9 cellular contexts compared by ENCODE assay signal in the genomic region with DNA sequence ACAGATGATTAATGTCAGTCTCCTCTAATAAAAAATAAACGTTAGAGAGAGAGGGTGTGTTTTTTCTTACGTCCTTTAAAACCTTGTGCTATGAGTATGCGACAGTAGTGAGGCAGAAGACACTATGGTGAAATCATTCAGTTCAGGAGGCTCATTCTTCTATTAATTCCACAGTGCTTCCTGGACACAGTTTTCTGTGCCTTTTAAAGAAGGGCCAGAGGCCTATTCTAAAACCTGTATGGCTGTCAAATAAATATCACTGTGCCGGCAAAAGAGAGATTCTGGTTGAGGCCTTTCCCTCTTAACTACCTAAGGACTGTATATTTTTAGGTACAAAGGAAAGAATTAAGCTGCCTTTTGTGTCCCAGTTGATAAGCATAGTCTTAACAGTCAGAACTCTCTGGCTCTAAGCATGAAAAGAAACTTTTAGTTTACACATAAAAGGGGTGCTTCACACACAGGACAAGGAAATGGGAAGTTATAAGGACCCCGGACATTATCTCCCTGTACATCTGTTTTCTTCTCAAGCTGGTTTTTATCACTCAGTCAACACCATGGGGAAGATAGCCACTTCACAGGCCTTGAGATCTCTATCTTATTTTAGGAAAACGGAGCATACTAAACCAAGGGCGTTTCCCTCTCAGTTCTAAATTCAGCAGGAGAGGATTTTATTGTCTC.
A peak's percentile ranks its signal among the peaks of the same experiment; 100 is the strongest.
DNase-seq lines count a peak whose midpoint lies in the region; ATAC-seq and TF ChIP-seq lines count a peak whose summit lies in the region.
"Had no signal": no experiment of that assay in that cellular context is flagged by ENCODE, and none has a peak within 500 bp of the region (broad histone marks: within the 10 kb centered on the region; RNA-seq: fewer than 3 reads in every experiment).

No MANE protein-coding gene starts in this region.

- no peak overlapping the region for H4K8ac ChIP-seq in trophoblast cell (ENCODE audit: low read depth, low read length)

- H3K27me3 ChIP-seq in GM06990 (replicated peaks; ENCODE audit: control insufficient read depth, insufficient read depth, low read length) (no peaks in the 10 kb centered on the region), trophoblast cell (ENCODE audit: insufficient read depth, low read length) (no peaks in the 10 kb centered on the region)

- peak overlapping the region; percentile 42 for H3K4me3 Mint-ChIP-seq in activated naive CD8-positive, alpha-beta T cell treated with anti-CD3 and anti-CD28 coated beads for 36 hours

- no peak overlapping the region for H3K23ac ChIP-seq in trophoblast cell (ENCODE audit: low read length)

- peaks cover 24% of the 10 kb centered on the region for H3K36me3 Mint-ChIP-seq in activated naive CD8-positive, alpha-beta T cell treated with anti-CD3 and anti-CD28 coated beads for 36 hours

- peak overlapping the region; percentile 96 for H3K27ac Mint-ChIP-seq in activated naive CD8-positive, alpha-beta T cell treated with anti-CD3 and anti-CD28 coated beads for 36 hours

- H3K18ac ChIP-seq in trophoblast cell (ENCODE audit: low read length) = no peak overlapping the region

- no peaks in the 10 kb centered on the region for H3K79me2 ChIP-seq in trophoblast cell (ENCODE audit: control insufficient read depth, insufficient read depth, low read length, poor library complexity)

- H3K14ac ChIP-seq in trophoblast cell (ENCODE audit: low read length) = no peak overlapping the region

- H3K9me3 ChIP-seq in trophoblast cell (ENCODE audit: insufficient read depth, low read depth, low read length) = no peaks in the 10 kb centered on the region

- no peak overlapping the region for H2BK120ac ChIP-seq in trophoblast cell (ENCODE audit: insufficient read depth, low read length, poor library complexity)

- H3K4me1 ChIP-seq in trophoblast cell (ENCODE audit: control insufficient read depth in 1 of 2, insufficient read depth in 2 of 2, low read length in 2 of 2) = no peaks in the 10 kb centered on the region

- ATAC-seq in GM21390 (IDR thresholded peaks at IDR 0.05; ENCODE audit: unreplicated experiment) = peak; percentile 8
- ATAC-seq in HG03342 (IDR thresholded peaks at IDR 0.05; ENCODE audit: unreplicated experiment) = peak; percentile 21

- no peak overlapping the region for H3K4me2 ChIP-seq in trophoblast cell (ENCODE audit: low read length)

- no peak overlapping the region for H3K27ac ChIP-seq in trophoblast cell (ENCODE audit: low read depth, low read length)

- DNase-seq in GM06990 (ENCODE audit: extremely low read depth, insufficient read length) (peak; percentile 52), NCI-H1930 (lab: John Stamatoyannopoulos, UW) (no peak), trophoblast cell (no peak), GM19238 (ENCODE audit: insufficient read length, low spot score) (no peak)
- DNase-seq in activated naive CD8-positive, alpha-beta T cell treated with anti-CD3 and anti-CD28 coated beads for 36 hours = no peak
- no peak for DNase-seq in activated CD4-positive, alpha-beta T cell treated with anti-CD3 and anti-CD28 coated beads for 1 hour
- DNase-seq: cortex of kidney had no signal

- H4K12ac ChIP-seq in trophoblast cell (ENCODE audit: low read depth, low read length) = no peak overlapping the region

- no peak overlapping the region for H3K4me3 ChIP-seq in GM06990 (replicated peaks; ENCODE audit: low read depth, low read length)
- H3K4me3 ChIP-seq in trophoblast cell (ENCODE audit: low read depth, low read length) = no peak overlapping the region

- H3K27me3 Mint-ChIP-seq in activated naive CD8-positive, alpha-beta T cell treated with anti-CD3 and anti-CD28 coated beads for 36 hours = peaks cover 7% of the 10 kb centered on the region

- H3K4ac ChIP-seq in trophoblast cell (ENCODE audit: low read depth, low read length) = no peak overlapping the region

- peaks cover 4% of the 10 kb centered on the region for H3K9me3 Mint-ChIP-seq in activated naive CD8-positive, alpha-beta T cell treated with anti-CD3 and anti-CD28 coated beads for 36 hours

- H3K36me3 ChIP-seq in GM06990 (ENCODE audit: control insufficient read depth, insufficient read depth, low read length) = no peaks in the 10 kb centered on the region
- H3K36me3 ChIP-seq in trophoblast cell (ENCODE audit: control insufficient read depth in 1 of 2, insufficient read depth in 2 of 2, low read length in 2 of 2) = no peaks in the 10 kb centered on the region

- no peak overlapping the region for H3K9ac ChIP-seq in trophoblast cell (ENCODE audit: low read length)

- no peak overlapping the region for H4K91ac ChIP-seq in trophoblast cell (ENCODE audit: low read depth, low read length)

- no peaks in the 10 kb centered on the region for H3K79me1 ChIP-seq in trophoblast cell (ENCODE audit: low read length)

- peaks cover 55% of the 10 kb centered on the region for H3K4me1 Mint-ChIP-seq in activated naive CD8-positive, alpha-beta T cell treated with anti-CD3 and anti-CD28 coated beads for 36 hours

- WGBS in trophoblast cell (ENCODE audit: extremely low coverage, insufficient coverage, insufficient read length) = no CpG with 5 or more reads among the region's 7 CpGs

- TF ChIP-seq CTCF in GM06990 (IDR thresholded peaks at IDR 0.05; ENCODE audit: insufficient read depth, low read length, poor library complexity, severe bottlenecking) = no peak

- H2AK5ac ChIP-seq in trophoblast cell (ENCODE audit: low read length) = no peak overlapping the region

- H2AFZ ChIP-seq in trophoblast cell (ENCODE audit: insufficient read depth, low read length, poor library complexity) = no peak overlapping the region

- H2BK5ac ChIP-seq in trophoblast cell (ENCODE audit: low read depth, low read length, poor library complexity) = no peak overlapping the region

- H2BK12ac ChIP-seq in trophoblast cell (ENCODE audit: low read length) = no peak overlapping the region
